6 cellular contexts compared by ENCODE assay signal in the genomic region with DNA sequence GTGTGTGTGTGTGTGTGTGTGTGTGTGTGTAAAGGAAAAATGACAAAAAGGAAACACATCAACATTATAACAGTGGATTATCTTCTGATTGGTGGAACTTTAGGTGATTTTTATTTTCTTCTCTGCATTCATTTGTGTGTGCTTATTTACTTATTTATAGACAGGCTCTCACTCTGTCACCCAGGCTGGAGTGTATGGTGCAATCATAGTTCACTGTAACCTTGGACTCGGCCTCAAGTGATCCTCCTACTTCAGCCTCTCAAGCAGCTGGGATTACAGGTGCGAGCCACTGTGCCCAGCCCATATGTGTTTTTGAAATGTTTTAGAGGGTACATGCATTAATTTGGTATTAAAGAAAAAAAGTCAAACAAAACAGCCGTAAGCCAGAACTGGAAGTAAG. TPM values are rescaled to one million over a fixed set of nuclear protein-coding genes. Genes with fewer than 3 reads are reported as not detected.
"Had no signal": no experiment of that assay in that cellular context is flagged by ENCODE, and none has a peak within 500 bp of the region (broad histone marks: within the 10 kb centered on the region; RNA-seq: fewer than 3 reads in every experiment).

No MANE protein-coding gene starts in this region.

- H3K4me3 ChIP-seq: GM23338, K562 had no signal

- ATAC-seq: GM23338, K562 had no signal

- DNase-seq: H9, HCEC 1CT, IMR-90 had no signal

- H3K27ac ChIP-seq: HL-60 had no signal

RNA-seq across cellular contexts. Expression of gene FAT2, which starts 39.1 kb away (rescaled TPM):
- total RNA-seq: K562 had no signal
- polyA plus RNA-seq: K562 had no signal
